ENCODE assay signal across 9 cellular contexts in the genomic region with DNA sequence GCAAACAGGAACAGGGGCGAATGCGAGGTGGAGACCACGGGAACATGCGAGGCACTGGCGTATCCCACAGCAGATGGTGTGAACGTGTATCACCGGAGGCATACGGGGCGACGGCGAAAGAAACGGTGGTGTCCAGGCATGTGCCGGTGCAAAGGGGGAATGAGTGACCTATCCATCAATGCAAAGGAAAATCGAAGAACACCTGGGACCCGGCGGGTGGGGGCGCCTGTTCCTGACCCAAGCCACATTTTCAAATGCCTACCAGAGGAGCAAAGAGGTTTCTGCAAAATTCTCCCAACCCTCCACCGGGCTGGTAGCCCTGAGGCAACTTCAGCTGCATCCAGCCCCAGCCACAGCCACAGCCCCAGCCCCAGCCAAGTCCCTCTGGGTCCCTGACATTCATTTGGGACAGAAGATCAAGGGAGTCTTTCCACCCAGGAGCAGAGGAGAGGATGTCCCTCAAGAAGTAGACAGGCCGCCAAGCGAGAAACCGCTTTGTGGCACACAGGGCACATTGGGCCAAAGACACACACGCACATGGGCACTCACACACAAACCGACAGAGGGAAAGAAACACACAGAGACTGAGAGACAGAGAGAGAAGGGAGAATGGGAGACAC.
DNase-seq lines count a peak whose midpoint lies in the region; ATAC-seq and TF ChIP-seq lines count a peak whose summit lies in the region.
"Had no signal": no experiment of that assay in that cellular context is flagged by ENCODE, and none has a peak within 500 bp of the region (broad histone marks: within the 10 kb centered on the region; RNA-seq: fewer than 3 reads in every experiment).

No MANE protein-coding gene starts in this region.

- H3K27ac ChIP-seq in MM.1S (ENCODE audit: low read length) = no peak overlapping the region

- H3K4me3 ChIP-seq in MM.1S (ENCODE audit: low read length) = no peak overlapping the region

- H3K9me3 ChIP-seq in MM.1S (replicated peaks; ENCODE audit: insufficient read depth, low read length) = no peaks in the 10 kb centered on the region

- no peaks in the 10 kb centered on the region for H4K20me1 ChIP-seq in MM.1S (ENCODE audit: insufficient read depth, low read length)

- H3F3A ChIP-seq in MM.1S (ENCODE audit: insufficient read depth, low read length) = no peaks in the 10 kb centered on the region

- intact Hi-C loops in dendritic cell treated with granulocyte-macrophage colony-stimulating factor and Interleukin-4, amounts not matched to agents 40 ng/mL and 50 ng/mL, for 4 days (cut with micrococcal nuclease) = no loop called here

- H3K9me3 Mint-ChIP-seq in dendritic cell treated with granulocyte-macrophage colony-stimulating factor and Interleukin-4, amounts not matched to agents 40 ng/mL and 50 ng/mL, for 4 days = no peaks in the 10 kb centered on the region
- H3K9me3 Mint-ChIP-seq in progenitor cell of endocrine pancreas (ENCODE audit: low read depth) = no peaks in the 10 kb centered on the region

- peak overlapping the region; percentile 44 for H3K4me3 Mint-ChIP-seq in dendritic cell treated with granulocyte-macrophage colony-stimulating factor and Interleukin-4, amounts not matched to agents 40 ng/mL and 50 ng/mL, for 4 days
- H3K4me3 Mint-ChIP-seq in progenitor cell of endocrine pancreas (ENCODE audit: low read depth) = peak overlapping the region; percentile 71

- ATAC-seq in HG03460 (IDR thresholded peaks at IDR 0.05; ENCODE audit: unreplicated experiment) (no peak), GM18517 (IDR thresholded peaks at IDR 0.05; ENCODE audit: unreplicated experiment) (no peak)

- no peaks in the 10 kb centered on the region for H3K36me3 ChIP-seq in MM.1S (replicated peaks; ENCODE audit: insufficient read depth, low read length)

- H3K27me3 ChIP-seq in MM.1S (replicated peaks; ENCODE audit: insufficient read depth, low read length) = peaks cover 24% of the 10 kb centered on the region

- no peaks in the 10 kb centered on the region for H3K9me2 ChIP-seq in MM.1S (replicated peaks; ENCODE audit: insufficient read depth, low read length)

- peak; percentile 28 for DNase-seq in NCI-H82 (lab: John Stamatoyannopoulos, UW)
- DNase-seq in NCI-H82 treated with DMSO at 0.1 percent for 48 hours (lab: John Stamatoyannopoulos, UW; ENCODE audit: unreplicated experiment) = no peak
- no peak for DNase-seq in MM.1S
- DNase-seq in progenitor cell of endocrine pancreas (ENCODE audit: low spot score, unreplicated experiment) = no peak
- DNase-seq in NCI-H2171 treated with DMSO at 0.1 percent for 48 hours (lab: John Stamatoyannopoulos, UW) = no peak
- DNase-seq: NCI-H187 treated with DMSO at 0.1 percent for 48 hours had no signal

- peak overlapping the region; percentile 38; the same call in 1 of the 2 replicates for H3K4me2 ChIP-seq in MM.1S (ENCODE audit: low read depth, low read length)

- no peak overlapping the region for H3K27ac Mint-ChIP-seq in dendritic cell treated with granulocyte-macrophage colony-stimulating factor and Interleukin-4, amounts not matched to agents 40 ng/mL and 50 ng/mL, for 4 days
- no peak overlapping the region for H3K27ac Mint-ChIP-seq in progenitor cell of endocrine pancreas

- no peak for TF ChIP-seq CTCF in MM.1S (IDR thresholded peaks at IDR 0.05; ENCODE audit: low read length)
- no peak for TF ChIP-seq CTCF in progenitor cell of endocrine pancreas (IDR thresholded peaks at IDR 0.05; ENCODE audit: unreplicated experiment)

- no peak overlapping the region for H3K9ac ChIP-seq in MM.1S (ENCODE audit: low read length)

- H3K36me3 Mint-ChIP-seq in dendritic cell treated with granulocyte-macrophage colony-stimulating factor and Interleukin-4, amounts not matched to agents 40 ng/mL and 50 ng/mL, for 4 days (ENCODE audit: low read depth) = no peaks in the 10 kb centered on the region
- H3K36me3 Mint-ChIP-seq in progenitor cell of endocrine pancreas (ENCODE audit: insufficient read depth) = no peaks in the 10 kb centered on the region

- H2AFZ ChIP-seq in MM.1S (ENCODE audit: low read length) = no peak overlapping the region

- peaks cover 93% of the 10 kb centered on the region for H3K27me3 Mint-ChIP-seq in dendritic cell treated with granulocyte-macrophage colony-stimulating factor and Interleukin-4, amounts not matched to agents 40 ng/mL and 50 ng/mL, for 4 days
- peaks cover 82% of the 10 kb centered on the region for H3K27me3 Mint-ChIP-seq in progenitor cell of endocrine pancreas

- H3K79me2 ChIP-seq in MM.1S (ENCODE audit: low read length) = no peaks in the 10 kb centered on the region

- peaks cover 18% of the 10 kb centered on the region for H3K4me1 Mint-ChIP-seq in dendritic cell treated with granulocyte-macrophage colony-stimulating factor and Interleukin-4, amounts not matched to agents 40 ng/mL and 50 ng/mL, for 4 days (ENCODE audit: low read depth)
- peaks cover 6% of the 10 kb centered on the region for H3K4me1 Mint-ChIP-seq in progenitor cell of endocrine pancreas (ENCODE audit: low read depth)

- peaks cover 8% of the 10 kb centered on the region for H3K4me1 ChIP-seq in MM.1S (ENCODE audit: low read length)
